In genomic region chr2:64523667-64524603, GRCh38 we compare ENCODE assay signal across 8 cellular contexts. TPM values are rescaled to one million over a fixed set of nuclear protein-coding genes. Genes with fewer than 3 reads are reported as not detected.
DNase-seq lines count a peak whose midpoint lies in the region; ATAC-seq, FAIRE-seq and TF ChIP-seq lines count a peak whose summit lies in the region.

TSS of gene AFTPH (plus strand) at chr2:64524328. CDS start at chr2:64551475, 27,147 bp downstream.

- DNase-seq in AG10803 (ENCODE audit: low read depth) (peak; percentile 98), NCI-H510A (lab: John Stamatoyannopoulos, UW) (peak; percentile 97), cerebellum (ENCODE audit: low spot score) (peak; percentile 98), kidney (peak; percentile 100)
- peak; percentile 99 for DNase-seq in activated CD4-positive, alpha-beta T cell treated with anti-CD3 and anti-CD28 coated beads for 1 hour
- peak; percentile 99 for DNase-seq in stimulated activated CD4-positive, alpha-beta T cell treated with anti-CD3 and anti-CD28 coated beads, Interleukin-15, amount 100 ng/mL, for 24 hours

- H3K27ac ChIP-seq in kidney (ENCODE audit: low read depth in 2 of 2, low read length in 2 of 2), result peak within 1 kb of the TSS; percentile 96

- no peaks in the 10 kb centered on the region for H3K9me3 ChIP-seq in kidney (ENCODE audit: control insufficient read depth in 1 of 2, low read length in 2 of 2)

- peaks cover 0 to 2% of the 10 kb centered on the region in 2 donors for H3K4me1 ChIP-seq in kidney (ENCODE audit: control insufficient read depth in 1 of 2, insufficient read depth in 1 of 2, low read depth in 1 of 2, low read length in 2 of 2)

- TF ChIP-seq CTCF in AG10803 (conservative IDR thresholded peaks at IDR 0.05; ENCODE audit: low read length) (0 out of 2 replicates have a peak, but pooled peaks have one; percentile 1), kidney (IDR thresholded peaks at IDR 0.05; ENCODE audit: borderline replicate concordance, extremely low read depth, insufficient read depth) (no peak)

- FAIRE-seq in kidney (lab: Jason Lieb, UNC), result peak; percentile 51

- intact Hi-C loops in kidney (cut with DNase I), result no loop called here

- H3K4me3 ChIP-seq in AG10803 (ENCODE audit: low read length) (peak within 1 kb of the TSS; percentile 86), kidney (ENCODE audit: low read length in 2 of 2) (peak within 1 kb of the TSS; percentile 97)

- H3K9ac ChIP-seq in kidney (ENCODE audit: low read length in 2 of 2), result peak within 1 kb of the TSS; percentile 93 to 94

- ATAC-seq in GM19043 (IDR thresholded peaks at IDR 0.05; ENCODE audit: low read depth, unreplicated experiment), result peak; percentile 80
- peak; percentile 84 for ATAC-seq in HG03378 (IDR thresholded peaks at IDR 0.05; ENCODE audit: unreplicated experiment)

- no peaks in the 10 kb centered on the region for H3K36me3 ChIP-seq in kidney (ENCODE audit: control insufficient read depth in 1 of 2, insufficient read depth in 2 of 2, low read length in 2 of 2)

RNA-seq across cellular contexts. Expression of gene AFTPH, which starts in this region (rescaled TPM):
- total RNA-seq in cerebellum (56.3 TPM), kidney (41.2 TPM)
- 44.6 TPM for polyA plus RNA-seq in kidney (ENCODE audit: insufficient read depth, low read depth, low replicate concordance)

Comparison
In these comparisons a context has a peak if more than half of its experiments do, and no peak if none do; other contexts are left out.
1. Peak in every context shown above with its lines: DNase-seq, ATAC-seq, H3K4me3 ChIP-seq and H3K27ac ChIP-seq.